In the genomic region with DNA sequence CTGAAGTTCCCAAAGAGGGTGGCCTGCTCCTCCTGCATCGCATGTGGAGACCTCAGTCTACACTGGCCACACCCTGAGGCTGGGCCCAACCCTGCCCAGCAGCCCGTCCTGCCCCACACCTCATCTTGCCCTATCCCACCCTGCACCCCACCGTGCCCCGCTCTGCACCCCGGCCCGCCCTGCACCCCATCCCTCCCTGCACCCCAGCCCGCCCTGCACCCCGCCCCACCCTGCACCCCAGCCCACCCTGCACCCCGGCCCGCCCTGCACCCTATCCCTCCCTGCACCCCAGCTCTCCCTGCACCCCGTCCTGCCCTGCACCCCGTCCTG, we compare ENCODE assay signal across 8 cellular contexts. TPM values are rescaled to one million over a fixed set of nuclear protein-coding genes. Genes with fewer than 3 reads are reported as not detected.
"Had no signal": no experiment of that assay in that cellular context is flagged by ENCODE, and none has a peak within 500 bp of the region (broad histone marks: within the 10 kb centered on the region; RNA-seq: fewer than 3 reads in every experiment).

No MANE protein-coding gene starts in this region.

- DNase-seq: GOT3, H7, HFFc6, IMR-90 had no signal

- H3K4me3 Mint-ChIP-seq: HFFc6 had no signal

- ATAC-seq: HCT116 had no signal

- H3K9me3 ChIP-seq: HAP-1 had no signal

- H3K4me3 ChIP-seq: HAP-1 had no signal

- H3K36me3 ChIP-seq: HAP-1 had no signal

- H3K27ac Mint-ChIP-seq: HFFc6 had no signal

- H3K9me3 Mint-ChIP-seq: HFFc6 had no signal

RNA-seq across cellular contexts. Expression of a gene that starts 14.5 kb away (rescaled TPM):
- total RNA-seq: H4, HFFc6, HT-29, IMR-90 had no signal
- polyA plus RNA-seq: IMR-90 had no signal

RNA-seq across cellular contexts. Expression of a gene that starts 22.2 kb away (rescaled TPM):
- total RNA-seq: H4, HFFc6, HT-29, IMR-90 had no signal
- polyA plus RNA-seq: IMR-90 had no signal
